ENCODE assay signal across 1 cellular context in genomic region chr19:42198676-42199439, GRCh38.
TF ChIP-seq lines count a peak whose summit lies in the region.

No MANE protein-coding gene starts in this region.

TF ChIP-seq in HepG2, 621 proteins besides CTCF, POLR2A, EP300 and RAD21:
- TF ChIP-seq AGO1 (IDR thresholded peaks at IDR 0.05; ENCODE audit: low read depth, low read length, poor library complexity, severe bottlenecking) (peak; percentile 100), ZNF12 (CRISPR knock-in tag; IDR thresholded peaks at IDR 0.05) (no peak)
